27 cellular contexts compared by ENCODE assay signal in the genomic region with DNA sequence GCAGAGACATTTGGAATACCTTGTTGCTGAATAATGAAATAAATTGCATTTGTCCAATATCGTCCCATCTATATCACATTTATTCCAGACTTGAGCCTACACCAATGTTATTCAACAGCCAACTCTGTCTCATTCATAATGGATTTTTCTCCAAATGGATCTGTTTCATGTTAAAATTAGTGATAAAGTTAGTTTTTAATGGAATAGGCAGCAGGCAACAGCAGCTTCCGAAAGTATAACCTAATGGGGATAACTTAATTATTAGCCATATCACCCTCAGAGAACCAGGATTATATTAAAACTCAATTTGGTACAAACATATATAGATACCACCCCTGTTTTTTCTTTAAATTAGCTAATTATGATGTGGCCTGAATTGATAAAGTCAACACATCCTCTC.
"Had no signal": no experiment of that assay in that cellular context is flagged by ENCODE, and none has a peak within 500 bp of the region (broad histone marks: within the 10 kb centered on the region; RNA-seq: fewer than 3 reads in every experiment).

No MANE protein-coding gene starts in this region.

- H3K4me3 Mint-ChIP-seq: activated CD4-positive, alpha-beta memory T cell treated with anti-CD3 and anti-CD28 coated beads for 36 hours; activated CD4-positive, alpha-beta T cell treated with anti-CD3 and anti-CD28 coated beads, Interleukin-2, amount 10 ng/mL, durations not matched to agents 7 days and 5 days; activated naive CD4-positive, alpha-beta T cell treated with anti-CD3 and anti-CD28 coated beads, Interleukin-2, amount 50 U/mL, for 24 hours; T-helper 1 cell treated with Interleukin-12 subunit alpha and Interleukin-12 subunit beta and Interleukin-4 antibody, amounts not matched to agents 30 μg/mL and 1 μg/mL, for 36 hours; WTC11 had no signal

- DNase-seq: activated CD4-positive, alpha-beta memory T cell treated with anti-CD3 and anti-CD28 coated beads for 36 hours; activated CD4-positive, alpha-beta T cell treated with anti-CD3 and anti-CD28 coated beads, Interleukin-2, amount 10 ng/mL, durations not matched to agents 7 days and 5 days; activated CD4-positive, CD25-positive, alpha-beta regulatory T cell treated with anti-CD3 and anti-CD28 coated beads, Interleukin-2, amount 50 U/mL, for 72 hours; activated CD8-positive, alpha-beta memory T cell treated with anti-CD3 and anti-CD28 coated beads for 24 hours; activated T-cell treated with anti-CD3 and anti-CD28 coated beads, Interleukin-2, amount 50 U/mL, for 48 hours; aorta; central memory CD4-positive, alpha-beta T cell; NCI-H1092; NCI-H1417 treated with DMSO at 0.1 percent for 48 hours; NCI-H1694; NCI-H2029; NCI-H2107; NCI-H2171 treated with DMSO at 0.1 percent for 48 hours; NCI-H510A treated with DMSO at 0.1 percent for 48 hours; NK-92 treated with Interleukin-12 subunit alpha and Interleukin-12 subunit beta, amount 100 ng/mL, for 24 hours; OCI-M1; RPMI8226; SW 1271; T-helper 9 cell had no signal

- FAIRE-seq: bronchial epithelial cell had no signal

- H3K9me3 Mint-ChIP-seq: activated CD4-positive, alpha-beta memory T cell treated with anti-CD3 and anti-CD28 coated beads for 36 hours; activated CD4-positive, alpha-beta T cell treated with anti-CD3 and anti-CD28 coated beads, Interleukin-2, amount 10 ng/mL, durations not matched to agents 7 days and 5 days; activated naive CD4-positive, alpha-beta T cell treated with anti-CD3 and anti-CD28 coated beads, Interleukin-2, amount 50 U/mL, for 24 hours; T-helper 1 cell treated with Interleukin-12 subunit alpha and Interleukin-12 subunit beta and Interleukin-4 antibody, amounts not matched to agents 30 μg/mL and 1 μg/mL, for 36 hours; WTC11 had no signal

- H3K27me3 Mint-ChIP-seq: activated CD4-positive, alpha-beta memory T cell treated with anti-CD3 and anti-CD28 coated beads for 36 hours; activated CD4-positive, alpha-beta T cell treated with anti-CD3 and anti-CD28 coated beads, Interleukin-2, amount 10 ng/mL, durations not matched to agents 7 days and 5 days; activated naive CD4-positive, alpha-beta T cell treated with anti-CD3 and anti-CD28 coated beads, Interleukin-2, amount 50 U/mL, for 24 hours had no signal

- H3K36me3 Mint-ChIP-seq: WTC11 had no signal

- H3K27ac Mint-ChIP-seq: activated CD4-positive, alpha-beta memory T cell treated with anti-CD3 and anti-CD28 coated beads for 36 hours; activated CD4-positive, alpha-beta T cell treated with anti-CD3 and anti-CD28 coated beads, Interleukin-2, amount 10 ng/mL, durations not matched to agents 7 days and 5 days; activated naive CD4-positive, alpha-beta T cell treated with anti-CD3 and anti-CD28 coated beads, Interleukin-2, amount 50 U/mL, for 24 hours; T-helper 1 cell treated with Interleukin-12 subunit alpha and Interleukin-12 subunit beta and Interleukin-4 antibody, amounts not matched to agents 30 μg/mL and 1 μg/mL, for 36 hours; WTC11 had no signal

- ATAC-seq: Panc1, Right ventricle myocardium inferior, WTC11 had no signal

- H3K27ac ChIP-seq: KMS-11, SK-N-MC had no signal

- H3K4me3 ChIP-seq: SK-N-MC had no signal
